ENCODE assay signal across 1 cellular context in the genomic region with DNA sequence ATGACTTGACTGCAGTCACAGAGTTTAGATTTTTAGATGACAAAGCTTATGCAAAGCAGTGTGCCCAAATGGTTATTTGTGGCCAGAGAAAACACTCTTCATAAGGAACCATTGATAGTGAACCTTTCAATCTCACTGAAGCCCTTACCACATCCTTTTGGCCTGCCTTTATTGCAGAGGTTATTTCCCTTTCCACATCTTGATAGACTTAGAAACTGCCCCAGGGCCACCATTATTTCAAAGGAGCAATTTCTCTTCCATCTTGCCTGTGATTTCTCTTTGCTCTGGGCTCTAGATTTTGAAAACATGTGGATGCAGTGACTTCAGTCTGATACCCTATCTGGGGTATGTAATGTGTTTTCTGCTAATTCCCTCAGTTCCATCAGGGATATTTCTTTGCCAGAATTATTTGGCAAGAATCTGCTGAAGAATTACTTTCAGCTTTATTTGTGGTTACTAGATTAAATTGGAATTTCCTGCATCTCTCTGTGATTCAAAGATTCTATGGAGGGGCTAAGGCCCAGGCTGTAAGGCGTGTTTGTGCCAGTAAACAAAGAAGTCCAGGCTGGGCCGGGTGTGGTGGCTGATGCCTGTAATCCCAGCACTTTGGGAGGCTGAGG.
A peak's percentile ranks its signal among the peaks of the same experiment; 100 is the strongest.
TF ChIP-seq lines count a peak whose summit lies in the region.

No MANE protein-coding gene starts in this region.

TF ChIP-seq in GM12878, 131 proteins besides CTCF, POLR2A, EP300 and RAD21 (continued from another document):
- TF ChIP-seq ATF2 (IDR thresholded peaks at IDR 0.05; ENCODE audit: low read length) (peak; percentile 59; the same call in 1 of the 2 replicates), PKNOX1 (IDR thresholded peaks at IDR 0.05) (peak; percentile 67), GATAD2B (conservative IDR thresholded peaks at IDR 0.05; ENCODE audit: low read depth) (no peak), MEF2A (IDR thresholded peaks at IDR 0.05; ENCODE audit: insufficient read depth, low read depth, low read length) (0 out of 2 replicates have a peak, but pooled peaks have one; percentile 55), HDAC2 (IDR thresholded peaks at IDR 0.05) (no peak), NFIC (IDR thresholded peaks at IDR 0.05; ENCODE audit: low read depth, low read length) (peak; percentile 66), IKZF2 (IDR thresholded peaks at IDR 0.05) (peak in 1 of 2 experiments; percentile 48; a peak in 2 of 4 replicates), CBFB (IDR thresholded peaks at IDR 0.05; ENCODE audit: low read depth) (0 out of 2 replicates have a peak, but pooled peaks have one; percentile 41), SIX5 (IDR thresholded peaks at IDR 0.05; ENCODE audit: low read depth, low read length, severe bottlenecking) (no peak), HDGF (IDR thresholded peaks at IDR 0.05) (no peak), RUNX3 (IDR thresholded peaks at IDR 0.05; ENCODE audit: low read length) (peak; percentile 94), CBX5 (IDR thresholded peaks at IDR 0.05; ENCODE audit: low read depth) (0 out of 2 replicates have a peak, but pooled peaks have one; percentile 17), CREB1 (IDR thresholded peaks at IDR 0.05; ENCODE audit: low read depth) (0 out of 2 replicates have a peak, but pooled peaks have one; percentile 37), BCL11A (IDR thresholded peaks at IDR 0.05; ENCODE audit: low read depth, low read length) (0 out of 2 replicates have a peak, but pooled peaks have one; percentile 24), PAX5 (IDR thresholded peaks at IDR 0.05; ENCODE audit: borderline replicate concordance, low read depth, low read length) (0 out of 2 replicates have a peak, but pooled peaks have one; percentile 38)
- TF ChIP-seq, protein P1, sequence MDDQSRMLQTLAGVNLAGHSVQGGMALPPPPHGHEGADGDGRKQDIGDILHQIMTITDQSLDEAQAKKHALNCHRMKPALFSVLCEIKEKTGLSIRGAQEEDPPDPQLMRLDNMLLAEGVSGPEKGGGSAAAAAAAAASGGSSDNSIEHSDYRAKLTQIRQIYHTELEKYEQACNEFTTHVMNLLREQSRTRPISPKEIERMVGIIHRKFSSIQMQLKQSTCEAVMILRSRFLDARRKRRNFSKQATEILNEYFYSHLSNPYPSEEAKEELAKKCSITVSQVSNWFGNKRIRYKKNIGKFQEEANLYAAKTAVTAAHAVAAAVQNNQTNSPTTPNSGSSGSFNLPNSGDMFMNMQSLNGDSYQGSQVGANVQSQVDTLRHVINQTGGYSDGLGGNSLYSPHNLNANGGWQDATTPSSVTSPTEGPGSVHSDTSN (IDR thresholded peaks at IDR 0.05; ENCODE audit: insufficient replicate concordance, low read depth, low read length) = peak; percentile 31
TF ChIP-seq in GM12878: peak in this region for 18.
